ENCODE assay signal across 9 cellular contexts in the genomic region with DNA sequence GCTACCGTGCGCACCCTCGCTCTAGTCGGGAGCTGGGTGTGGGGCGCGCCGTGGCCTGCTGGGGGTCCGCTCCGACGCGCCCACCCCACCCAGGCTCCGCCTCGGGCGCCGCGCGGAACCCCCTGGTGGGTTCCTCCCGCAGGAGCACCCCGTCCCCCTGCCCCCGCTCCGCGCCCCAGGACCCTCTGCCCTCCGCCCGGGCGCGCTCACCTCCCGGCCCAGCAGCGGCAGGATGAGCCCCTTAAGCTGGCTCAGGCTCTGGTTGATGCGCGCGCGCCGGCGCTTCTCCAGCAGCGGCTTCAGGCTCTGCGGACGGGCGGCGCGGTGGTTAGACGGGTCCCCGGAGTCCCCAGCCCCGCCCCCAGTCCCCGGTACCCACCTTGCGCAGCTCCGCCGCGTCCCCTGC. TPM values are rescaled to one million over a fixed set of nuclear protein-coding genes. Genes with fewer than 3 reads are reported as not detected.
A peak's percentile ranks its signal among the peaks of the same experiment; 100 is the strongest.
DNase-seq lines count a peak whose midpoint lies in the region; ATAC-seq, FAIRE-seq and TF ChIP-seq lines count a peak whose summit lies in the region.
"Had no signal": no experiment of that assay in that cellular context is flagged by ENCODE, and none has a peak within 500 bp of the region (broad histone marks: within the 10 kb centered on the region; RNA-seq: fewer than 3 reads in every experiment).

No MANE protein-coding gene starts in this region.

- peak overlapping the region in 2 of 3 experiments; percentile 16 to 60; a peak in 2 of 6 replicates for H3K4me3 ChIP-seq in HepG2 (replicated peaks in 1 of 3; ENCODE audit: insufficient read depth in 1 of 3, low read depth in 2 of 3, low read length in 3 of 3)
- peak overlapping the region in 1 of 3 donors; percentile 13 for H3K4me3 ChIP-seq in right lobe of liver
- H3K4me3 ChIP-seq in bronchial epithelial cell (ENCODE audit: low read depth, low read length), result peak overlapping the region; percentile 54
- H3K4me3 ChIP-seq in mesenchymal stem cell (ENCODE audit: insufficient read depth in 1 of 2, low read depth in 1 of 2, low read length in 2 of 2), result peak overlapping the region in 1 of 2 experiments; percentile 45
- peak overlapping the region; percentile 47 for H3K4me3 ChIP-seq in vagina
- H3K4me3 ChIP-seq in brain microvascular endothelial cell (ENCODE audit: low read depth, low read length), result no peak overlapping the region

- H3K27ac ChIP-seq in HepG2 (ENCODE audit: extremely low read length, insufficient read depth, low read length) (no peak overlapping the region), right lobe of liver (no peak overlapping the region), mesenchymal stem cell (ENCODE audit: low read length, poor library complexity, severe bottlenecking) (no peak overlapping the region), vagina (peak overlapping the region; percentile 15), brain microvascular endothelial cell (no peak overlapping the region)

- H2BK5ac ChIP-seq in mesenchymal stem cell (ENCODE audit: low read depth, low read length, poor library complexity, severe bottlenecking), result no peak overlapping the region

- peak overlapping the region; percentile 62 for H3K4me2 ChIP-seq in HepG2 (ENCODE audit: low read depth, low read length)
- H3K4me2 ChIP-seq in mesenchymal stem cell (ENCODE audit: low read length, poor library complexity, severe bottlenecking), result peak overlapping the region; percentile 61

- H3K4ac ChIP-seq in mesenchymal stem cell (ENCODE audit: low read depth in 1 of 2, low read length in 2 of 2), result no peak overlapping the region

- no peak overlapping the region for H2BK12ac ChIP-seq in mesenchymal stem cell (ENCODE audit: low read length in 2 of 2)

- H3K36me3 ChIP-seq in HepG2 (replicated peaks in 1 of 2; ENCODE audit: control insufficient read depth in 1 of 2, insufficient read depth in 2 of 2, low read length in 2 of 2) (no peaks in the 10 kb centered on the region), right lobe of liver (no peaks in the 10 kb centered on the region), bronchial epithelial cell (ENCODE audit: control insufficient read depth, insufficient read depth, low read length) (peaks cover 6% of the 10 kb centered on the region), mesenchymal stem cell (ENCODE audit: control insufficient read depth in 1 of 2, insufficient read depth in 2 of 2, low read depth in 1 of 2, low read length in 2 of 2) (no peaks in the 10 kb centered on the region), vagina (no peaks in the 10 kb centered on the region), brain microvascular endothelial cell (replicated peaks) (no peaks in the 10 kb centered on the region)

- no peak for TF ChIP-seq RAD21 in HepG2 (CRISPR knock-in tag; IDR thresholded peaks at IDR 0.05)

- no peak overlapping the region for H4K91ac ChIP-seq in mesenchymal stem cell (ENCODE audit: low read length)

- no peak overlapping the region for H2BK15ac ChIP-seq in mesenchymal stem cell (ENCODE audit: low read depth, poor library complexity, severe bottlenecking)

- H3K79me2 ChIP-seq in HepG2 (ENCODE audit: insufficient read depth, low read length), result no peaks in the 10 kb centered on the region

- H2AK5ac ChIP-seq in mesenchymal stem cell (ENCODE audit: low read length, severe bottlenecking), result no peak overlapping the region

- H3K9ac ChIP-seq in HepG2 (ENCODE audit: insufficient read depth, low read depth, low read length) (no peak overlapping the region), mesenchymal stem cell (ENCODE audit: low read length) (no peak overlapping the region)

- no peak for DNase-seq in HepG2 (ENCODE audit: low spot score)
- DNase-seq in right lobe of liver, result no peak
- DNase-seq in bronchial epithelial cell (ENCODE audit: low read depth), result no peak
- DNase-seq in mesenchymal stem cell, result no peak
- no peak for DNase-seq in vagina (ENCODE audit: extremely low spot score in 2 of 2)
- no peak for DNase-seq in H4 (ENCODE audit: low spot score)
- no peak for DNase-seq in brain microvascular endothelial cell
- DNase-seq in amniotic stem cell (lab: John Stamatoyannopoulos, UW), result no peak
- DNase-seq: GDM1 had no signal

- H3K18ac ChIP-seq in mesenchymal stem cell (ENCODE audit: low read depth in 1 of 2, low read length in 2 of 2), result no peak overlapping the region

- H3K27me3 ChIP-seq in HepG2 (ENCODE audit: control insufficient read depth in 1 of 2, insufficient read depth in 2 of 2, low read length in 2 of 2) (peaks cover 26 to 93% of the 10 kb centered on the region in 2 experiments), right lobe of liver (peaks cover 0 to 23% of the 10 kb centered on the region in 2 donors), bronchial epithelial cell (ENCODE audit: control insufficient read depth, insufficient read depth, low read length) (no peaks in the 10 kb centered on the region), mesenchymal stem cell (ENCODE audit: control insufficient read depth in 1 of 2, insufficient read depth in 1 of 2, low read length in 2 of 2) (peaks cover 79 to 91% of the 10 kb centered on the region in 2 experiments), vagina (peaks cover 9% of the 10 kb centered on the region), brain microvascular endothelial cell (replicated peaks) (peaks cover 72% of the 10 kb centered on the region)

- WGBS in HepG2 (ENCODE audit: low lambda C conversion rate), result no CpG with 5 or more reads among the region's 48 CpGs
- WGBS in right lobe of liver (ENCODE audit: insufficient coverage, low coverage, low lambda C conversion rate, missing lambda C conversion rate), result no CpG with 5 or more reads among the region's 48 CpGs
- WGBS in mesenchymal stem cell, result 1% methylated on average over 34 of the region's 48 CpGs

- no peaks in the 10 kb centered on the region for H4K20me1 ChIP-seq in HepG2 (ENCODE audit: insufficient read depth, low read length)

- POLR2A ChIA-PET in HepG2 (lab: Yijun Ruan, JAX), result no interaction called here

- CTCF ChIA-PET in HepG2 (lab: Yijun Ruan, JAX; ENCODE audit: low intra/inter-chr PET ratio, low total read pairs), result no interaction called here

- no peak overlapping the region for H4K8ac ChIP-seq in mesenchymal stem cell (ENCODE audit: low read length)

- intact Hi-C loops in HepG2 (cut with micrococcal nuclease; ENCODE audit: unreplicated experiment), result no loop called here
- intact Hi-C loops in right lobe of liver (cut with DNase I), result no loop called here
- intact Hi-C loops in vagina (cut with DNase I), result no loop called here

- H3K23ac ChIP-seq in mesenchymal stem cell (ENCODE audit: low read length in 2 of 2), result no peak overlapping the region

- TF ChIP-seq EP300 in HepG2 (IDR thresholded peaks at IDR 0.05; ENCODE audit: low read depth in 2 of 2, low read length in 2 of 2) (no peak), HepG2 (CRISPR knock-in tag; IDR thresholded peaks at IDR 0.05; ENCODE audit: borderline replicate concordance) (no peak)

- no peaks in the 10 kb centered on the region for H3K79me1 ChIP-seq in mesenchymal stem cell (replicated peaks; ENCODE audit: low read length, poor library complexity, severe bottlenecking)

- H3K14ac ChIP-seq in mesenchymal stem cell (ENCODE audit: low read length in 2 of 2), result no peak overlapping the region

- TF ChIP-seq POLR2A in HepG2 (IDR thresholded peaks at IDR 0.05; ENCODE audit: insufficient read depth in 1 of 2, low read depth in 2 of 2, low read length in 2 of 2) (no peak), right lobe of liver (IDR thresholded peaks at IDR 0.05) (no peak), vagina (IDR thresholded peaks at IDR 0.05) (no peak)

- H2AFZ ChIP-seq in HepG2 (ENCODE audit: low read length) (no peak overlapping the region), mesenchymal stem cell (ENCODE audit: low read depth, low read length) (no peak overlapping the region)

- TF ChIP-seq CTCF in HepG2 (CRISPR knock-in tag; IDR thresholded peaks at IDR 0.05) (no peak), right lobe of liver (IDR thresholded peaks at IDR 0.05) (no peak), bronchial epithelial cell (IDR thresholded peaks at IDR 0.05; ENCODE audit: insufficient read depth, low read length, severe bottlenecking) (no peak), vagina (IDR thresholded peaks at IDR 0.05) (no peak), brain microvascular endothelial cell (IDR thresholded peaks at IDR 0.05; ENCODE audit: low read depth, low read length, missing control alignments) (no peak)

- no peak for ATAC-seq in HepG2
- ATAC-seq in right lobe of liver, result no peak

- in situ Hi-C loops in HepG2 (cut with HindIII; ENCODE audit: extremely low pct_ligation_motif_present, low pct_unique_long_range_greater_than_20kb) (loop anchor here (10.0 kb wide), 1 partner anchor 175 kb away; a partner anchor contains a TSS), brain microvascular endothelial cell (cut with HindIII; ENCODE audit: low pct_ligation_motif_present, low sequenced_read_pairs) (no loop called here)

- H2BK120ac ChIP-seq in mesenchymal stem cell (ENCODE audit: low read depth, low read length), result no peak overlapping the region

- FAIRE-seq in HepG2 (lab: Jason Lieb, UNC), result no peak
- FAIRE-seq in bronchial epithelial cell (lab: Jason Lieb, UNC), result no peak

- no TSS peak for BruUV-seq in HepG2 (replicated peaks; lab: Mats Ljungman, UMichigan)

- H3K9me3 ChIP-seq in HepG2 (ENCODE audit: low read length), result no peaks in the 10 kb centered on the region
- no peaks in the 10 kb centered on the region for H3K9me3 ChIP-seq in right lobe of liver
- H3K9me3 ChIP-seq in mesenchymal stem cell (ENCODE audit: control insufficient read depth, low read length), result no peaks in the 10 kb centered on the region
- no peaks in the 10 kb centered on the region for H3K9me3 ChIP-seq in vagina

- H3K4me1 ChIP-seq in HepG2 (ENCODE audit: insufficient read depth, low read length) (peaks cover 37% of the 10 kb centered on the region), right lobe of liver (peaks cover 0 to 28% (median 0%) of the 10 kb centered on the region in 4 donors), mesenchymal stem cell (ENCODE audit: control insufficient read depth, insufficient read depth, low read depth, low read length) (peaks cover 35% of the 10 kb centered on the region), vagina (peaks cover 45% of the 10 kb centered on the region)

RNA-seq across cellular contexts. Expression of a gene that starts 0.3 kb away (rescaled TPM):
- 0.10 and 0.11 TPM in 2 replicates for total RNA-seq in HepG2 (2016; rRNA removed; fragmentation: Illumina TruSeq; extraction: Trizol)
- 0.30 TPM in 1 of 2 replicates, not detected in the other for total RNA-seq in HepG2 (2016; cell fraction: cytosol; rRNA removed; fragmentation: Illumina TruSeq; extraction: Trizol; ENCODE audit: low read depth)
- 0.11 and 0.13 TPM in 2 replicates for total RNA-seq in HepG2 (2016; cell fraction: insoluble cytoplasmic fraction; rRNA removed; fragmentation: Illumina TruSeq; extraction: Trizol)
- total RNA-seq in HepG2 (2016; cell fraction: membrane; rRNA removed; fragmentation: Illumina TruSeq; extraction: Trizol), result 0.07 and 0.28 TPM in 2 replicates
- total RNA-seq in HepG2 (2016; cell fraction: nucleus; rRNA removed; fragmentation: Illumina TruSeq; extraction: Trizol), result 0.12 TPM in 1 of 2 replicates, not detected in the other
- polyA plus RNA-seq in HepG2 (2011; rRNA removed), result 0.13 and 0.17 TPM in 2 replicates
- 0.09 and 0.15 TPM in 2 replicates for polyA plus RNA-seq in HepG2 (2011; cell fraction: cytosol; rRNA removed)
- polyA plus RNA-seq in HepG2 (2011; cell fraction: nucleus; rRNA removed), result 0.06 and 0.10 TPM in 2 replicates
- polyA plus RNA-seq in HepG2 (2012), result not detected in 2 replicates
- polyA plus RNA-seq in HepG2 (2016; cell fraction: cytosol; fragmentation: Illumina TruSeq; extraction: Trizol; ENCODE audit: low read depth), result not detected in 2 replicates
- 0.05 TPM in 1 of 2 replicates, not detected in the other for polyA plus RNA-seq in HepG2 (2016; cell fraction: insoluble cytoplasmic fraction; fragmentation: Illumina TruSeq; extraction: Trizol; ENCODE audit: low read depth)
- 0.03 TPM in 1 of 2 replicates, not detected in the other for polyA plus RNA-seq in HepG2 (2016; cell fraction: membrane; fragmentation: Illumina TruSeq; extraction: Trizol; ENCODE audit: low read depth)
- 0.11 and 0.14 TPM in 2 replicates for polyA plus RNA-seq in HepG2 (2016; cell fraction: nucleus; fragmentation: Illumina TruSeq; extraction: Trizol; ENCODE audit: insufficient read depth, low read depth)
- 0.02 and 1.8 TPM in 2 replicates for polyA minus RNA-seq in HepG2 (2011; rRNA and poly(A)+ RNA removed; ENCODE audit: low replicate concordance)
- polyA minus RNA-seq in HepG2 (2011; cell fraction: cytosol; rRNA and poly(A)+ RNA removed), result not detected in 2 replicates
- 0.25 TPM in 1 of 2 replicates, not detected in the other for polyA minus RNA-seq in HepG2 (2011; cell fraction: nucleus; rRNA and poly(A)+ RNA removed)
- total RNA-seq in right lobe of liver, result 1 to 10 TPM in 1 of 6 experiments, under 1 TPM in 2, not detected in 3; 0.27 to 1.2 (median 0.68) TPM
- 98.1 and 116 TPM in 2 replicates for total RNA-seq in bronchial epithelial cell
- 0.07 TPM for polyA plus RNA-seq in mesenchymal stem cell (2013, experiment 1 of 2)
- 0.05 TPM for polyA plus RNA-seq in mesenchymal stem cell (2013, experiment 2 of 2)
- 44.7 TPM for total RNA-seq in vagina
- total RNA-seq in H4 (2014; rRNA removed; shearing (Covaris generic)), result not detected in 2 replicates

RNA-seq across cellular contexts. Expression of a gene that starts 5.2 kb away (rescaled TPM):
- total RNA-seq in HepG2 (2016; rRNA removed; fragmentation: Illumina TruSeq; extraction: Trizol), result 38.5 and 48.6 TPM in 2 replicates
- 15.9 and 20.3 TPM in 2 replicates for total RNA-seq in HepG2 (2016; cell fraction: cytosol; rRNA removed; fragmentation: Illumina TruSeq; extraction: Trizol; ENCODE audit: low read depth)
- 39.4 and 50.9 TPM in 2 replicates for total RNA-seq in HepG2 (2016; cell fraction: insoluble cytoplasmic fraction; rRNA removed; fragmentation: Illumina TruSeq; extraction: Trizol)
- 30.5 and 39.8 TPM in 2 replicates for total RNA-seq in HepG2 (2016; cell fraction: membrane; rRNA removed; fragmentation: Illumina TruSeq; extraction: Trizol)
- 25.3 and 27.5 TPM in 2 replicates for total RNA-seq in HepG2 (2016; cell fraction: nucleus; rRNA removed; fragmentation: Illumina TruSeq; extraction: Trizol)
- 54.2 and 70.4 TPM in 2 replicates for polyA plus RNA-seq in HepG2 (2011; rRNA removed)
- 65.1 and 100 TPM in 2 replicates for polyA plus RNA-seq in HepG2 (2011; cell fraction: cytosol; rRNA removed)
- 169 and 184 TPM in 2 replicates for polyA plus RNA-seq in HepG2 (2011; cell fraction: nucleus; rRNA removed)
- polyA plus RNA-seq in HepG2 (2012), result 112 and 113 TPM in 2 replicates
- 30.4 and 34.2 TPM in 2 replicates for polyA plus RNA-seq in HepG2 (2016; cell fraction: cytosol; fragmentation: Illumina TruSeq; extraction: Trizol; ENCODE audit: low read depth)
- 72.8 and 91.0 TPM in 2 replicates for polyA plus RNA-seq in HepG2 (2016; cell fraction: insoluble cytoplasmic fraction; fragmentation: Illumina TruSeq; extraction: Trizol; ENCODE audit: low read depth)
- polyA plus RNA-seq in HepG2 (2016; cell fraction: membrane; fragmentation: Illumina TruSeq; extraction: Trizol; ENCODE audit: low read depth), result 46.8 and 50.8 TPM in 2 replicates
- 64.4 and 66.2 TPM in 2 replicates for polyA plus RNA-seq in HepG2 (2016; cell fraction: nucleus; fragmentation: Illumina TruSeq; extraction: Trizol; ENCODE audit: insufficient read depth, low read depth)
- polyA minus RNA-seq in HepG2 (2011; rRNA and poly(A)+ RNA removed; ENCODE audit: low replicate concordance), result 1.7 and 92.7 TPM in 2 replicates
- polyA minus RNA-seq in HepG2 (2011; cell fraction: cytosol; rRNA and poly(A)+ RNA removed), result 102 and 107 TPM in 2 replicates
- 35.1 and 39.9 TPM in 2 replicates for polyA minus RNA-seq in HepG2 (2011; cell fraction: nucleus; rRNA and poly(A)+ RNA removed)
- 100 to 1,000 TPM in 4 of 6 experiments, 10 to 100 TPM in 2; 81.6 to 149 (median 120) TPM for total RNA-seq in right lobe of liver
- total RNA-seq in bronchial epithelial cell, result 4.5 and 8.4 TPM in 2 replicates
- 0.06 TPM for polyA plus RNA-seq in mesenchymal stem cell (2013, experiment 1 of 2)
- polyA plus RNA-seq in mesenchymal stem cell (2013, experiment 2 of 2), result not detected
- 77.1 TPM for total RNA-seq in vagina
- total RNA-seq in H4 (2014; rRNA removed; shearing (Covaris generic)), result not detected in 2 replicates

RNA-seq across cellular contexts. Expression of a gene that starts 25.8 kb away (rescaled TPM):
- 33.0 and 43.2 TPM in 2 replicates for total RNA-seq in HepG2 (2016; rRNA removed; fragmentation: Illumina TruSeq; extraction: Trizol)
- 11.5 and 12.1 TPM in 2 replicates for total RNA-seq in HepG2 (2016; cell fraction: cytosol; rRNA removed; fragmentation: Illumina TruSeq; extraction: Trizol; ENCODE audit: low read depth)
- total RNA-seq in HepG2 (2016; cell fraction: insoluble cytoplasmic fraction; rRNA removed; fragmentation: Illumina TruSeq; extraction: Trizol), result 34.5 and 39.6 TPM in 2 replicates
- 19.5 and 22.7 TPM in 2 replicates for total RNA-seq in HepG2 (2016; cell fraction: membrane; rRNA removed; fragmentation: Illumina TruSeq; extraction: Trizol)
- total RNA-seq in HepG2 (2016; cell fraction: nucleus; rRNA removed; fragmentation: Illumina TruSeq; extraction: Trizol), result 16.0 and 18.3 TPM in 2 replicates
- 47.6 and 55.8 TPM in 2 replicates for polyA plus RNA-seq in HepG2 (2011; rRNA removed)
- 41.0 and 59.2 TPM in 2 replicates for polyA plus RNA-seq in HepG2 (2011; cell fraction: cytosol; rRNA removed)
- polyA plus RNA-seq in HepG2 (2011; cell fraction: nucleus; rRNA removed), result 29.4 and 30.1 TPM in 2 replicates
- 30.1 and 36.4 TPM in 2 replicates for polyA plus RNA-seq in HepG2 (2012)
- polyA plus RNA-seq in HepG2 (2016; cell fraction: cytosol; fragmentation: Illumina TruSeq; extraction: Trizol; ENCODE audit: low read depth), result 25.5 and 27.1 TPM in 2 replicates
- 80.5 and 96.2 TPM in 2 replicates for polyA plus RNA-seq in HepG2 (2016; cell fraction: insoluble cytoplasmic fraction; fragmentation: Illumina TruSeq; extraction: Trizol; ENCODE audit: low read depth)
- polyA plus RNA-seq in HepG2 (2016; cell fraction: membrane; fragmentation: Illumina TruSeq; extraction: Trizol; ENCODE audit: low read depth), result 36.8 and 37.9 TPM in 2 replicates
- polyA plus RNA-seq in HepG2 (2016; cell fraction: nucleus; fragmentation: Illumina TruSeq; extraction: Trizol; ENCODE audit: insufficient read depth, low read depth), result 47.6 and 48.4 TPM in 2 replicates
- 55.4 and 66.9 TPM in 2 replicates for polyA minus RNA-seq in HepG2 (2011; rRNA and poly(A)+ RNA removed; ENCODE audit: low replicate concordance)
- 14.3 and 18.7 TPM in 2 replicates for polyA minus RNA-seq in HepG2 (2011; cell fraction: cytosol; rRNA and poly(A)+ RNA removed)
- 8.0 and 8.6 TPM in 2 replicates for polyA minus RNA-seq in HepG2 (2011; cell fraction: nucleus; rRNA and poly(A)+ RNA removed)
- 10 to 100 TPM; 10.8 to 19.7 (median 14.1) TPM for total RNA-seq in right lobe of liver
- 88.1 and 89.8 TPM in 2 replicates for total RNA-seq in bronchial epithelial cell
- polyA plus RNA-seq in mesenchymal stem cell (2013, experiment 1 of 2), result 67.2 TPM
- 69.0 TPM for polyA plus RNA-seq in mesenchymal stem cell (2013, experiment 2 of 2)
- total RNA-seq in vagina, result 38.8 TPM
- 50.6 and 56.0 TPM in 2 replicates for total RNA-seq in H4 (2014; rRNA removed; shearing (Covaris generic))

RNA-seq across cellular contexts. Expression of a gene that starts 46.6 kb away (rescaled TPM):
- 0.55 and 1.5 TPM in 2 replicates for total RNA-seq in HepG2 (2016; rRNA removed; fragmentation: Illumina TruSeq; extraction: Trizol)
- total RNA-seq in HepG2 (2016; cell fraction: cytosol; rRNA removed; fragmentation: Illumina TruSeq; extraction: Trizol; ENCODE audit: low read depth), result 0.40 and 0.44 TPM in 2 replicates
- 0.13 and 0.97 TPM in 2 replicates for total RNA-seq in HepG2 (2016; cell fraction: insoluble cytoplasmic fraction; rRNA removed; fragmentation: Illumina TruSeq; extraction: Trizol)
- 0.34 and 0.37 TPM in 2 replicates for total RNA-seq in HepG2 (2016; cell fraction: membrane; rRNA removed; fragmentation: Illumina TruSeq; extraction: Trizol)
- 1.5 and 1.6 TPM in 2 replicates for total RNA-seq in HepG2 (2016; cell fraction: nucleus; rRNA removed; fragmentation: Illumina TruSeq; extraction: Trizol)
- 1.4 and 1.6 TPM in 2 replicates for polyA plus RNA-seq in HepG2 (2011; rRNA removed)
- 0.47 and 0.64 TPM in 2 replicates for polyA plus RNA-seq in HepG2 (2011; cell fraction: cytosol; rRNA removed)
- 18.5 and 21.8 TPM in 2 replicates for polyA plus RNA-seq in HepG2 (2011; cell fraction: nucleus; rRNA removed)
- 3.9 and 4.6 TPM in 2 replicates for polyA plus RNA-seq in HepG2 (2012)
- polyA plus RNA-seq in HepG2 (2016; cell fraction: cytosol; fragmentation: Illumina TruSeq; extraction: Trizol; ENCODE audit: low read depth), result 0.43 TPM in 1 of 2 replicates, not detected in the other
- polyA plus RNA-seq in HepG2 (2016; cell fraction: insoluble cytoplasmic fraction; fragmentation: Illumina TruSeq; extraction: Trizol; ENCODE audit: low read depth), result 0.17 and 0.44 TPM in 2 replicates
- 0.17 TPM in 1 of 2 replicates, not detected in the other for polyA plus RNA-seq in HepG2 (2016; cell fraction: membrane; fragmentation: Illumina TruSeq; extraction: Trizol; ENCODE audit: low read depth)
- 5.2 and 7.0 TPM in 2 replicates for polyA plus RNA-seq in HepG2 (2016; cell fraction: nucleus; fragmentation: Illumina TruSeq; extraction: Trizol; ENCODE audit: insufficient read depth, low read depth)
- polyA minus RNA-seq in HepG2 (2011; rRNA and poly(A)+ RNA removed; ENCODE audit: low replicate concordance), result 0.68 and 1.8 TPM in 2 replicates
- polyA minus RNA-seq in HepG2 (2011; cell fraction: cytosol; rRNA and poly(A)+ RNA removed), result not detected in 2 replicates
- 1.3 and 1.9 TPM in 2 replicates for polyA minus RNA-seq in HepG2 (2011; cell fraction: nucleus; rRNA and poly(A)+ RNA removed)
- 1 to 10 TPM; 1.1 to 3.2 (median 2.1) TPM for total RNA-seq in right lobe of liver
- total RNA-seq in bronchial epithelial cell, result 20.5 and 30.3 TPM in 2 replicates
- polyA plus RNA-seq in mesenchymal stem cell (2013, experiment 1 of 2), result 2.9 TPM
- 2.4 TPM for polyA plus RNA-seq in mesenchymal stem cell (2013, experiment 2 of 2)
- total RNA-seq in vagina, result 32.7 TPM
- total RNA-seq in H4 (2014; rRNA removed; shearing (Covaris generic)), result 0.10 and 0.81 TPM in 2 replicates

Comparison
In these comparisons a context has a peak if more than half of its experiments do, and no peak if none do; other contexts are left out.
1. RNA of a gene that starts 0.3 kb away (total RNA-seq): 98.1 to 116 TPM in bronchial epithelial cell and 44.7 TPM in vagina (single experiment); 0.27 to 1.2 TPM in right lobe of liver, 0.07 to 0.30 TPM in HepG2 and not detected in H4; every median in the first group is over 10 times any median in the second.